18 cellular contexts compared by ENCODE assay signal in the genomic region with DNA sequence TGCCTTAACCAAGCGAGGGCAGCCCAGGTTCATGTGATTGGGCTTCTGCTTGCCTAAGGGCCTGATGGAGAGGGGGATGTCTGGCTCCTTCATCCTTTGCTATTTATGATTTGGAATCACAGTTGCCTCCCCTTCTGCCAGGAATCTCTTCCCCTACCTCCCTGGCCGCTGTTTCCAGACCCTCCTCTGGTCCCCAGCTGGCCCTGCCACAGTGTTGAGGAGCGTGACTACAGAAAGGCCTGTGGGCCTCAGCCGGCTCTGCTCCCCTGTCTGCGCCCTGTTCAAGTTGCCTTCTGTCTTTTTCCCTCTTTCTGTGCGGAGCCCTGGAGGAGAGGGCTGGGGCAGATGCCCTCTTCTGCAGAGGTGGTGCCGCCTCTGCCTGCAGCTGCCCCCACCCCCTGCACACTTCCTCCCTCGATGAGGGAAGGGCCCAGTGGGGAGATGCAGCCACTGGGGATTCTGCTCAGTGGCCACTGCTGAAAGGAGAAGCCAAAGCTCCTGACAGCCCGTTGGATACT. TPM values are rescaled to one million over a fixed set of nuclear protein-coding genes. Genes with fewer than 3 reads are reported as not detected.
DNase-seq lines count a peak whose midpoint lies in the region; ATAC-seq and TF ChIP-seq lines count a peak whose summit lies in the region.
"Had no signal": no experiment of that assay in that cellular context is flagged by ENCODE, and none has a peak within 500 bp of the region (broad histone marks: within the 10 kb centered on the region; RNA-seq: fewer than 3 reads in every experiment).

No MANE protein-coding gene starts in this region.

- no peak overlapping the region for H3K27ac Mint-ChIP-seq in natural killer cell treated with Interleukin-12 subunit alpha and Interleukin-12 subunit beta and Interleukin-15 and Interleukin-18, amount 100 ng/mL, for 72 hours
- no peak overlapping the region for H3K27ac Mint-ChIP-seq in natural killer cell
- peak overlapping the region; percentile 67 for H3K27ac Mint-ChIP-seq in neural crest cell (ENCODE audit: unreplicated experiment)
- H3K27ac Mint-ChIP-seq: CD4-positive, alpha-beta T cell had no signal

- H3K36me3 Mint-ChIP-seq in natural killer cell treated with Interleukin-12 subunit alpha and Interleukin-12 subunit beta and Interleukin-15 and Interleukin-18, amount 100 ng/mL, for 72 hours, result no peaks in the 10 kb centered on the region
- H3K36me3 Mint-ChIP-seq in natural killer cell, result no peaks in the 10 kb centered on the region
- H3K36me3 Mint-ChIP-seq in neural crest cell (ENCODE audit: low read depth), result no peaks in the 10 kb centered on the region

- H3K36me3 ChIP-seq in SJCRH30 (no peaks in the 10 kb centered on the region; the same call in 1 of the 2 replicates), upper lobe of right lung (no peaks in the 10 kb centered on the region)
- H3K36me3 ChIP-seq: HAP-1 had no signal

- no peaks in the 10 kb centered on the region for H3K9me3 ChIP-seq in SJCRH30 (replicated peaks)
- H3K9me3 ChIP-seq in upper lobe of right lung, result no peaks in the 10 kb centered on the region
- H3K9me3 ChIP-seq: HAP-1 had no signal

- ATAC-seq in natural killer cell treated with Interleukin-12 subunit alpha and Interleukin-12 subunit beta and Interleukin-15 and Interleukin-18, amount 100 ng/mL, for 72 hours, result no peak
- ATAC-seq in natural killer cell (no peak), upper lobe of right lung (no peak)
- ATAC-seq: HepG2 had no signal

- H3K4me3 ChIP-seq in SJCRH30 (peak overlapping the region; percentile 40; the same call in 1 of the 2 replicates), upper lobe of right lung (no peak overlapping the region)
- H3K4me3 ChIP-seq: GM12878, HAP-1 had no signal

- no peak for TF ChIP-seq CTCF in natural killer cell (IDR thresholded peaks at IDR 0.05)
- no peak for TF ChIP-seq CTCF in neural crest cell (conservative IDR thresholded peaks at IDR 0.05)
- no peak for TF ChIP-seq CTCF in upper lobe of right lung (IDR thresholded peaks at IDR 0.05)

- peak; percentile 0 for DNase-seq in natural killer cell treated with Interleukin-12 subunit alpha and Interleukin-12 subunit beta and Interleukin-15 and Interleukin-18, amount 100 ng/mL, for 72 hours (ENCODE audit: low spot score)
- DNase-seq in natural killer cell, result no peak
- no peak for DNase-seq in SJCRH30
- no peak for DNase-seq in neural crest cell (ENCODE audit: low read depth, low spot score)
- peak; percentile 54 for DNase-seq in upper lobe of right lung
- DNase-seq in cerebellar nuclear complex (lab: John Stamatoyannopoulos, UW), result no peak
- no peak for DNase-seq in NCI-H82 treated with DMSO at 0.1 percent for 48 hours (lab: John Stamatoyannopoulos, UW; ENCODE audit: unreplicated experiment)
- no peak for DNase-seq in stimulated activated CD4-positive, alpha-beta T cell treated with anti-CD3 and anti-CD28 coated beads, Interleukin-4, amount 100 ng/mL, for 1 hour
- DNase-seq: 8988T; AML-193; C1 segment of cervical spinal cord; Calu3; CD4-positive, alpha-beta T cell; DMS 273 treated with DMSO at 0.1 percent for 48 hours; GOT3 had no signal

- H3K4me3 Mint-ChIP-seq in natural killer cell treated with Interleukin-12 subunit alpha and Interleukin-12 subunit beta and Interleukin-15 and Interleukin-18, amount 100 ng/mL, for 72 hours, result no peak overlapping the region
- H3K4me3 Mint-ChIP-seq in natural killer cell (no peak overlapping the region), neural crest cell (no peak overlapping the region)
- H3K4me3 Mint-ChIP-seq: CD4-positive, alpha-beta T cell had no signal

- intact Hi-C loops in natural killer cell (cut with micrococcal nuclease) (no loop called here), upper lobe of right lung (cut with DNase I) (no loop called here)

- no peaks in the 10 kb centered on the region for H3K9me3 Mint-ChIP-seq in natural killer cell treated with Interleukin-12 subunit alpha and Interleukin-12 subunit beta and Interleukin-15 and Interleukin-18, amount 100 ng/mL, for 72 hours
- H3K9me3 Mint-ChIP-seq in natural killer cell, result no peaks in the 10 kb centered on the region
- no peaks in the 10 kb centered on the region for H3K9me3 Mint-ChIP-seq in neural crest cell
- H3K9me3 Mint-ChIP-seq: CD4-positive, alpha-beta T cell had no signal

- peaks cover under 1 to 9% of the 10 kb centered on the region in 2 donors for H3K27me3 Mint-ChIP-seq in natural killer cell treated with Interleukin-12 subunit alpha and Interleukin-12 subunit beta and Interleukin-15 and Interleukin-18, amount 100 ng/mL, for 72 hours
- H3K27me3 Mint-ChIP-seq in natural killer cell (ENCODE audit: low read depth in 2 of 2) (peaks cover 4 to 8% of the 10 kb centered on the region in 2 donors), neural crest cell (ENCODE audit: low read depth) (no peaks in the 10 kb centered on the region)

- H3K27me3 ChIP-seq in SJCRH30 (no peaks in the 10 kb centered on the region), upper lobe of right lung (no peaks in the 10 kb centered on the region)

- peaks cover 63% of the 10 kb centered on the region for H3K4me1 ChIP-seq in SJCRH30
- no peaks in the 10 kb centered on the region for H3K4me1 ChIP-seq in upper lobe of right lung

- peaks cover 0 to 5% of the 10 kb centered on the region in 2 donors for H3K4me1 Mint-ChIP-seq in natural killer cell treated with Interleukin-12 subunit alpha and Interleukin-12 subunit beta and Interleukin-15 and Interleukin-18, amount 100 ng/mL, for 72 hours (ENCODE audit: low read depth in 2 of 2)
- no peaks in the 10 kb centered on the region for H3K4me1 Mint-ChIP-seq in natural killer cell
- peaks cover 50% of the 10 kb centered on the region for H3K4me1 Mint-ChIP-seq in neural crest cell

- peak overlapping the region; percentile 89 for H3K27ac ChIP-seq in SJCRH30
- H3K27ac ChIP-seq in upper lobe of right lung, result no peak overlapping the region

RNA-seq across cellular contexts. Expression of a gene that starts 6.5 kb away (rescaled TPM):
- under 1 TPM; 0.22 to 0.67 TPM for total RNA-seq in natural killer cell treated with Interleukin-12 subunit alpha and Interleukin-12 subunit beta and Interleukin-15 and Interleukin-18, amount 100 ng/mL, for 72 hours
- total RNA-seq in natural killer cell, result under 1 TPM; 0.09 to 0.80 (median 0.40) TPM
- 59.9 and 63.1 TPM in 2 replicates for total RNA-seq in SJCRH30 (2014; rRNA removed; shearing (Covaris generic))
- 2.1 and 3.2 TPM in 2 replicates for total RNA-seq in neural crest cell
- 5.5 TPM for total RNA-seq in upper lobe of right lung

Comparison
In these comparisons a context has a peak if more than half of its experiments do, and no peak if none do; other contexts are left out.
1. DNase-seq: peak in natural killer cell treated with Interleukin-12 subunit alpha and Interleukin-12 subunit beta and Interleukin-15 and Interleukin-18, amount 100 ng/mL, for 72 hours (single experiment) and upper lobe of right lung (single experiment); none in natural killer cell (single experiment), SJCRH30 (0 of 2), neural crest cell (single experiment), cerebellar nuclear complex (0 of 2), NCI-H82 treated with DMSO at 0.1 percent for 48 hours (single experiment) and stimulated activated CD4-positive, alpha-beta T cell treated with anti-CD3 and anti-CD28 coated beads, Interleukin-4, amount 100 ng/mL, for 1 hour (single experiment).